ENCODE assay signal across 19 cellular contexts in genomic region chr16:68366062-68366461, GRCh38.
"Had no signal": no experiment of that assay in that cellular context is flagged by ENCODE, and none has a peak within 500 bp of the region (broad histone marks: within the 10 kb centered on the region; RNA-seq: fewer than 3 reads in every experiment).

No MANE protein-coding gene starts in this region.

- DNase-seq: activated B cell treated with CpG ODN at 0.5 μM for 24 hours; activated CD4-positive, alpha-beta T cell treated with anti-CD3 and anti-CD28 coated beads, Interleukin-2, amount 10 ng/mL, durations not matched to agents 24 days and 14 days; activated CD8-positive, alpha-beta memory T cell treated with anti-CD3 and anti-CD28 coated beads, Interleukin-2, amount 50 U/mL, for 48 hours; activated gamma-delta T cell treated with Interleukin-2 at 50 U/mL for 16 hours; aorta; dorsolateral prefrontal cortex; erythroblast; left ventricle myocardium inferior; naive thymus-derived CD8-positive, alpha-beta T cell; retina; stimulated activated naive B cell treated with anti-CD40 and anti-IgM and Interleukin-4, amounts not matched to agents 10 μg/mL and 1 μg/mL and 100 μg/mL, for 72 hours; T-helper 2 cell; uterus had no signal

- H3K27ac ChIP-seq: gastroesophageal sphincter, left ventricle myocardium inferior, tibial nerve, uterus had no signal

- FAIRE-seq: bronchial epithelial cell, keratinocyte, TTC549 had no signal

- H3K4me3 ChIP-seq: dorsolateral prefrontal cortex, gastroesophageal sphincter, left ventricle myocardium inferior, mucosa of descending colon, tibial nerve, uterus had no signal

- ATAC-seq: gastroesophageal sphincter; naive thymus-derived CD8-positive, alpha-beta T cell had no signal

- H3K27me3 ChIP-seq: dorsolateral prefrontal cortex had no signal

- H3K36me3 ChIP-seq: gastroesophageal sphincter, left ventricle myocardium inferior, uterus had no signal

- H3K4me1 ChIP-seq: left ventricle myocardium inferior, uterus had no signal

- H3K9me3 ChIP-seq: gastroesophageal sphincter, left ventricle myocardium inferior, mucosa of descending colon, tibial nerve, uterus had no signal
